Comparison of ENCODE assay signal across 1 cellular context in genomic region chr6:84455630-84456029, GRCh38.
TF ChIP-seq lines count a peak whose summit lies in the region.

No MANE protein-coding gene starts in this region.

TF ChIP-seq in WTC11, 78 proteins besides CTCF, POLR2A, EP300 and RAD21 (continued from another document):
- TF ChIP-seq, protein P1, sequence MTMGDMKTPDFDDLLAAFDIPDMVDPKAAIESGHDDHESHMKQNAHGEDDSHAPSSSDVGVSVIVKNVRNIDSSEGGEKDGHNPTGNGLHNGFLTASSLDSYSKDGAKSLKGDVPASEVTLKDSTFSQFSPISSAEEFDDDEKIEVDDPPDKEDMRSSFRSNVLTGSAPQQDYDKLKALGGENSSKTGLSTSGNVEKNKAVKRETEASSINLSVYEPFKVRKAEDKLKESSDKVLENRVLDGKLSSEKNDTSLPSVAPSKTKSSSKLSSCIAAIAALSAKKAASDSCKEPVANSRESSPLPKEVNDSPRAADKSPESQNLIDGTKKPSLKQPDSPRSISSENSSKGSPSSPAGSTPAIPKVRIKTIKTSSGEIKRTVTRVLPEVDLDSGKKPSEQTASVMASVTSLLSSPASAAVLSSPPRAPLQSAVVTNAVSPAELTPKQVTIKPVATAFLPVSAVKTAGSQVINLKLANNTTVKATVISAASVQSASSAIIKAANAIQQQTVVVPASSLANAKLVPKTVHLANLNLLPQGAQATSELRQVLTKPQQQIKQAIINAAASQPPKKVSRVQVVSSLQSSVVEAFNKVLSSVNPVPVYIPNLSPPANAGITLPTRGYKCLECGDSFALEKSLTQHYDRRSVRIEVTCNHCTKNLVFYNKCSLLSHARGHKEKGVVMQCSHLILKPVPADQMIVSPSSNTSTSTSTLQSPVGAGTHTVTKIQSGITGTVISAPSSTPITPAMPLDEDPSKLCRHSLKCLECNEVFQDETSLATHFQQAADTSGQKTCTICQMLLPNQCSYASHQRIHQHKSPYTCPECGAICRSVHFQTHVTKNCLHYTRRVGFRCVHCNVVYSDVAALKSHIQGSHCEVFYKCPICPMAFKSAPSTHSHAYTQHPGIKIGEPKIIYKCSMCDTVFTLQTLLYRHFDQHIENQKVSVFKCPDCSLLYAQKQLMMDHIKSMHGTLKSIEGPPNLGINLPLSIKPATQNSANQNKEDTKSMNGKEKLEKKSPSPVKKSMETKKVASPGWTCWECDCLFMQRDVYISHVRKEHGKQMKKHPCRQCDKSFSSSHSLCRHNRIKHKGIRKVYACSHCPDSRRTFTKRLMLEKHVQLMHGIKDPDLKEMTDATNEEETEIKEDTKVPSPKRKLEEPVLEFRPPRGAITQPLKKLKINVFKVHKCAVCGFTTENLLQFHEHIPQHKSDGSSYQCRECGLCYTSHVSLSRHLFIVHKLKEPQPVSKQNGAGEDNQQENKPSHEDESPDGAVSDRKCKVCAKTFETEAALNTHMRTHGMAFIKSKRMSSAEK (CRISPR knock-in tag; IDR thresholded peaks at IDR 0.05; ENCODE audit: borderline replicate concordance): no peak
- TF ChIP-seq, protein P2, sequence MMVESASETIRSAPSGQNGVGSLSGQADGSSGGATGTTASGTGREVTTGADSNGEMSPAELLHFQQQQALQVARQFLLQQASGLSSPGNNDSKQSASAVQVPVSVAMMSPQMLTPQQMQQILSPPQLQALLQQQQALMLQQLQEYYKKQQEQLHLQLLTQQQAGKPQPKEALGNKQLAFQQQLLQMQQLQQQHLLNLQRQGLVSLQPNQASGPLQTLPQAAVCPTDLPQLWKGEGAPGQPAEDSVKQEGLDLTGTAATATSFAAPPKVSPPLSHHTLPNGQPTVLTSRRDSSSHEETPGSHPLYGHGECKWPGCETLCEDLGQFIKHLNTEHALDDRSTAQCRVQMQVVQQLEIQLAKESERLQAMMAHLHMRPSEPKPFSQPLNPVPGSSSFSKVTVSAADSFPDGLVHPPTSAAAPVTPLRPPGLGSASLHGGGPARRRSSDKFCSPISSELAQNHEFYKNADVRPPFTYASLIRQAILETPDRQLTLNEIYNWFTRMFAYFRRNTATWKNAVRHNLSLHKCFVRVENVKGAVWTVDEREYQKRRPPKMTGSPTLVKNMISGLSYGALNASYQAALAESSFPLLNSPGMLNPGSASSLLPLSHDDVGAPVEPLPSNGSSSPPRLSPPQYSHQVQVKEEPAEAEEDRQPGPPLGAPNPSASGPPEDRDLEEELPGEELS (CRISPR knock-in tag; IDR thresholded peaks at IDR 0.05): no peak
- TF ChIP-seq SMAD4 (CRISPR knock-in tag; IDR thresholded peaks at IDR 0.05): no peak
- no peak for TF ChIP-seq TEAD4 (CRISPR knock-in tag; IDR thresholded peaks at IDR 0.05)
